8 cellular contexts compared by ENCODE assay signal in the genomic region with DNA sequence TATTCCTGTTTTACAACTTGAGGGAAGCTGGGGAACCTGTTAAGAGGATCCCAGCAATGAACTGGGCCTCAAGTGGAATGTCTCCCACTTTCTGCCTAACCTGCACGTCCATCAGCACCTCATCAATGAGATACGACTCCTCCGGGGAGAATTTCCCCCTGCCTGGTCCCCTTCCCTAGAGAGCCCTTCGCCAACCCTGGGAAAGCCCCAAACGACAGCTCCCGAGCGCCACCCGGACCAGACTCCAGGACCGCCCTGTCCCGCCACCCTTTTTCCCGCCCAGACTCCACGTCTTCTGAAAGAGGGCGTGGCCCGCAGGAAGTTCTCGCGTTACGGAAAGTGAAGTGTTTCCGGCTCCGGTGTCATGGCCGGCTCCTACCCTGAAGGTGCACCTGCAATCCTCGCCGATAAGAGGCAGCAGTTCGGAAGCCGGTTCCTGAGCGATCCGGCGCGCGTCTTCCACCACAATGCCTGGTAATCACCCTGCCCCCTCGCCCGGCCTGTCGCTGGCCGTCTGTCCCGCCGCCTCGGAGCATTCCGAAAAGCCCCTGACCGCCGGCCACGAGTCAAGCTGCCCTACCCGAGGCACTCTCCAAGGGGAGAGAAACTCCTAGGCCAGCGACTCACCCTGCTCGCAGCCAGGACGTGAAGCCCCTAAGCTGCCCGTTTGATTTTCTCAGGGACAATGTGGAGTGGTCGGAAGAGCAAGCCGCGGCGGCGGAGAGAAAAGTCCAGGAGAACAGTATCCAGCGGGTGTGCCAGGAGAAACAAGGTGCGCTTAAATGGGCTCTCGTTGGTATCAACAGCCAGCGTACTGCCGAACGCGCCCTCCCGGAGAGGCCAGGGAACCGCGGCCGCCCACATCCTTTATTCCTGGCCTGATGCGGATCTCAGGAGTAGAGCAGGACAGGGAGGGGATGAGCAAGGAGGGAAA. TPM values are rescaled to one million over a fixed set of nuclear protein-coding genes. Genes with fewer than 3 reads are reported as not detected.
DNase-seq lines count a peak whose midpoint lies in the region; ATAC-seq, FAIRE-seq and TF ChIP-seq lines count a peak whose summit lies in the region.
"Not testable (repeated sequence)": the region's sequence is repeated elsewhere in the genome, so short reads cannot be mapped to it uniquely, and the experiment has no call there.

A gene with protein sequence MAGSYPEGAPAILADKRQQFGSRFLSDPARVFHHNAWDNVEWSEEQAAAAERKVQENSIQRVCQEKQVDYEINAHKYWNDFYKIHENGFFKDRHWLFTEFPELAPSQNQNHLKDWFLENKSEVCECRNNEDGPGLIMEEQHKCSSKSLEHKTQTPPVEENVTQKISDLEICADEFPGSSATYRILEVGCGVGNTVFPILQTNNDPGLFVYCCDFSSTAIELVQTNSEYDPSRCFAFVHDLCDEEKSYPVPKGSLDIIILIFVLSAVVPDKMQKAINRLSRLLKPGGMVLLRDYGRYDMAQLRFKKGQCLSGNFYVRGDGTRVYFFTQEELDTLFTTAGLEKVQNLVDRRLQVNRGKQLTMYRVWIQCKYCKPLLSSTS (plus strand): TSS at position 347 of the 934 bp plus-strand sequence. CDS start 18 bp downstream, at position 365.

- DNase-seq in Caco-2 (peak; percentile 96 to 97), HTR-8/SVneo (ENCODE audit: insufficient read length, low spot score) (peak; percentile 66), NOMO-1 treated with DMSO at 0.1 percent for 48 hours (lab: John Stamatoyannopoulos, UW; ENCODE audit: unreplicated experiment) (peak; percentile 79), endodermal cell (peak; percentile 99), mesenteric fat pad (ENCODE audit: low spot score) (peak; percentile 94)
- peak; percentile 73 to 85 (median 82) for DNase-seq in activated CD8-positive, alpha-beta memory T cell treated with anti-CD3 and anti-CD28 coated beads for 48 hours (ENCODE audit: low read depth in 2 of 3, low spot score in 2 of 3)
- peak; percentile 71 to 84 for DNase-seq in stimulated activated CD8-positive, alpha-beta memory T cell treated with anti-CD3 and anti-CD28 coated beads, Interleukin-15, amount 100 ng/mL, for 4 hours (ENCODE audit: low read depth in 2 of 2)

- FAIRE-seq in HTR-8/SVneo (lab: Jason Lieb, UNC) = peak; percentile 79

- peak within 1 kb of the TSS; percentile 61 for H3K4me3 ChIP-seq in Caco-2 (ENCODE audit: low read depth, low read length)
- H3K4me3 ChIP-seq in endodermal cell (ENCODE audit: low read length) = peak within 1 kb of the TSS; percentile 95

- not testable (repeated sequence) for H3K27me3 ChIP-seq in Caco-2 (replicated peaks; ENCODE audit: control insufficient read depth, insufficient read depth, low read length); endodermal cell (ENCODE audit: control insufficient read depth, insufficient read depth, low read length, poor library complexity, severe bottlenecking)

- H3K27ac Mint-ChIP-seq in Caco-2 (ENCODE audit: unreplicated experiment) (peak within 1 kb of the TSS; percentile 99), endodermal cell (peak within 1 kb of the TSS; percentile 99)

- H3K4me3 Mint-ChIP-seq in Caco-2 (ENCODE audit: unreplicated experiment) (peak within 1 kb of the TSS; percentile 91), endodermal cell (peak within 1 kb of the TSS; percentile 99)

- H3K27me3 Mint-ChIP-seq in Caco-2 (ENCODE audit: insufficient read depth, unreplicated experiment); endodermal cell (ENCODE audit: insufficient read depth): not testable (repeated sequence)

- CTCF ChIA-PET in Caco-2 (lab: Charles Lee) = interaction anchor here (0.8 to 1.4 kb wide), 2 partner anchors 42 to 49 kb away, joined by 4 to 7 read pairs; no protein-coding TSS in a partner anchor

- 0 to 1% methylated on average over 21 to 62 of the region's 62 CpGs for WGBS in endodermal cell (ENCODE audit: insufficient coverage in 1 of 2, insufficient read length in 1 of 2), 2 experiments

- not testable (repeated sequence) for H3K4me1 ChIP-seq in Caco-2; endodermal cell (ENCODE audit: control insufficient read depth, insufficient read depth, low read length)

- intact Hi-C loops in Caco-2 (cut with micrococcal nuclease; ENCODE audit: unreplicated experiment) = loop anchor here (5.0 to 10.0 kb wide), 2 partner anchors 56 to 188 kb away; no protein-coding TSS in a partner anchor

- H3K9me3 Mint-ChIP-seq in Caco-2 (ENCODE audit: unreplicated experiment); endodermal cell: not testable (repeated sequence)

- peaks cover 12% of the 10 kb centered on the region for H3K4me1 Mint-ChIP-seq in Caco-2 (ENCODE audit: low read depth, unreplicated experiment)
- peaks cover 12% of the 10 kb centered on the region for H3K4me1 Mint-ChIP-seq in endodermal cell

- TF ChIP-seq CTCF in Caco-2 (IDR thresholded peaks at IDR 0.05; ENCODE audit: insufficient read depth in 1 of 2, low read depth in 1 of 2, low read length in 1 of 2, severe bottlenecking in 1 of 2, unreplicated experiment in 1 of 2) = peak; percentile 35 to 50
- TF ChIP-seq CTCF in endodermal cell (conservative IDR thresholded peaks at IDR 0.05) = peak; percentile 68

- not testable (repeated sequence) for H3K36me3 ChIP-seq in Caco-2 (ENCODE audit: control insufficient read depth, insufficient read depth, low read length)
- H3K36me3 ChIP-seq in endodermal cell (ENCODE audit: control insufficient read depth, insufficient read depth, low read length) = peaks cover 25% of the 10 kb centered on the region

- H3K9ac ChIP-seq in endodermal cell (ENCODE audit: extremely low read depth, low read length, poor library complexity, severe bottlenecking) = peak within 1 kb of the TSS; percentile 90

- peak; percentile 82 for ATAC-seq in GM21367 (IDR thresholded peaks at IDR 0.05; ENCODE audit: unreplicated experiment)

- peaks cover 28% of the 10 kb centered on the region for H3K36me3 Mint-ChIP-seq in Caco-2 (ENCODE audit: insufficient read depth, unreplicated experiment)
- peaks cover 25% of the 10 kb centered on the region for H3K36me3 Mint-ChIP-seq in endodermal cell (ENCODE audit: low read depth)

- POLR2A ChIA-PET in Caco-2 (lab: Charles Lee) = interaction anchor here (0.7 kb wide), 1 partner anchor 41 kb away, joined by 3 read pairs; no protein-coding TSS in a partner anchor

- BruUV-seq in Caco-2 (replicated peaks; lab: Mats Ljungman, UMichigan) = not testable (repeated sequence)

- not testable (repeated sequence) for H3K9me3 ChIP-seq in Caco-2; endodermal cell (ENCODE audit: control insufficient read depth, low read length)

- H3K27ac ChIP-seq in endodermal cell (ENCODE audit: low read depth, low read length) = peak within 1 kb of the TSS; percentile 89

RNA-seq across cellular contexts. Expression of the gene that starts here (rescaled TPM):
- 37.2 and 39.0 TPM in 2 replicates for total RNA-seq in Caco-2 (2022)
- 10 to 100 TPM; 39.8 to 50.5 TPM for total RNA-seq in endodermal cell
- 26.7 TPM for polyA plus RNA-seq in endodermal cell (2013, experiment 1 of 2)
- 25.5 TPM for polyA plus RNA-seq in endodermal cell (2013, experiment 2 of 2)
- total RNA-seq in mesenteric fat pad = 26.6 TPM

Comparison
In these comparisons a context has a peak if more than half of its experiments do, and no peak if none do; other contexts are left out.
1. Peak in every context shown above with its lines: DNase-seq, ATAC-seq, H3K4me3 ChIP-seq and H3K27ac ChIP-seq.